Comparison of ENCODE assay signal across 1 cellular context in the genomic region with DNA sequence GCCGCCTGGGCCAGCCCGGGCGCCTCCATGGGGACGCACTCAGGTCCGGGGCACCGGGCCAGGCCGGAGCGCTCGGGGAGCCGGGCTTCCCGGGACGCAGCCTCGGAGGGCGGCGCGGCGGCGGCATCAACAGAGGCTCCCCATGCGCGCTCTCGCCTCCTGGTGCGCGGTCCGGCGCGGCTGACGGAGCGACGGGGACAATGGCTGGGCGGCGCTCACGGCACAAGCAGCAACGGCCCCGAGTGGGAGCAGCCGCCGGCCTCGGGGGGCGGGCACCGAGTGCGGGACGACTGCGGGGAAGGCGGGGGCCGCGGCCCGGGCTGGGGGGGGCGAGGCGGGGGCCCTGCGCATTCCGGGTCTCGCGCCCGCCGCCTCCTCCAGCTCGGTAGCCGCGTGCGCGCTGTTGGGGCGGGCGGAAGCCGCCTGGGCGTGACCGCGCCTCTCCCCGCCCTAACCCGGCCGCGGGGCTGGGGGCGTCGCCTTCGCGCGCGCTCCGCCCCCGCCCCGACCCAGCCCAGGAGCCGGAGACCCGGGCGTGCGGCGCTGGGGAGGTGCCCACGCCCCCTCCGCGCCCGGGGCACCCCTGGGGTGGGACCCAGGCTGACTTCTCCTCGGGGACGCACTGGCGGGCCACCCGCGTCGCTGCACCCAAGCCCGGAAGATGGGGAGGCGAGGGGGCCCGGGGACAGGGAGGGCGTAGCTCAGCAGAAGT.
TF ChIP-seq lines count a peak whose summit lies in the region.

A gene (minus strand): TSS at position 425 of the 712 bp plus-strand sequence. CDS start 396 bp downstream, at position 29.

TF ChIP-seq in GM12878, 131 proteins besides CTCF, POLR2A, EP300 and RAD21 (continued from another document):
- TF ChIP-seq, protein P1, sequence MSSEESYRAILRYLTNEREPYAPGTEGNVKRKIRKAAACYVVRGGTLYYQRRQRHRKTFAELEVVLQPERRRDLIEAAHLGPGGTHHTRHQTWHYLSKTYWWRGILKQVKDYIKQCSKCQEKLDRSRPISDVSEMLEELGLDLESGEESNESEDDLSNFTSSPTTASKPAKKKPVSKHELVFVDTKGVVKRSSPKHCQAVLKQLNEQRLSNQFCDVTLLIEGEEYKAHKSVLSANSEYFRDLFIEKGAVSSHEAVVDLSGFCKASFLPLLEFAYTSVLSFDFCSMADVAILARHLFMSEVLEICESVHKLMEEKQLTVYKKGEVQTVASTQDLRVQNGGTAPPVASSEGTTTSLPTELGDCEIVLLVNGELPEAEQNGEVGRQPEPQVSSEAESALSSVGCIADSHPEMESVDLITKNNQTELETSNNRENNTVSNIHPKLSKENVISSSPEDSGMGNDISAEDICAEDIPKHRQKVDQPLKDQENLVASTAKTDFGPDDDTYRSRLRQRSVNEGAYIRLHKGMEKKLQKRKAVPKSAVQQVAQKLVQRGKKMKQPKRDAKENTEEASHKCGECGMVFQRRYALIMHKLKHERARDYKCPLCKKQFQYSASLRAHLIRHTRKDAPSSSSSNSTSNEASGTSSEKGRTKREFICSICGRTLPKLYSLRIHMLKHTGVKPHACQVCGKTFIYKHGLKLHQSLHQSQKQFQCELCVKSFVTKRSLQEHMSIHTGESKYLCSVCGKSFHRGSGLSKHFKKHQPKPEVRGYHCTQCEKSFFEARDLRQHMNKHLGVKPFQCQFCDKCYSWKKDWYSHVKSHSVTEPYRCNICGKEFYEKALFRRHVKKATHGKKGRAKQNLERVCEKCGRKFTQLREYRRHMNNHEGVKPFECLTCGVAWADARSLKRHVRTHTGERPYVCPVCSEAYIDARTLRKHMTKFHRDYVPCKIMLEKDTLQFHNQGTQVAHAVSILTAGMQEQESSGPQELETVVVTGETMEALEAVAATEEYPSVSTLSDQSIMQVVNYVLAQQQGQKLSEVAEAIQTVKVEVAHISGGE (CRISPR knock-in tag; IDR thresholded peaks at IDR 0.05) = no peak
- TF ChIP-seq TBL1XR1 (IDR thresholded peaks at IDR 0.05; ENCODE audit: low read depth, low read length) (no peak), SMARCA5 (IDR thresholded peaks at IDR 0.05) (peak; percentile 94), LARP7 (IDR thresholded peaks at IDR 0.05) (peak; percentile 31; the same call in 1 of the 2 replicates), POU2F2 (IDR thresholded peaks at IDR 0.05; ENCODE audit: borderline replicate concordance, low read depth, low read length) (no peak), SREBF2 (IDR thresholded peaks at IDR 0.05; ENCODE audit: low read length) (no peak), IKZF1 (conservative IDR thresholded peaks at IDR 0.05) (peak; percentile 73), PAX5 (IDR thresholded peaks at IDR 0.05; ENCODE audit: borderline replicate concordance, low read depth, low read length) (peak; percentile 74; the same call in 1 of the 2 replicates), GATAD2B (conservative IDR thresholded peaks at IDR 0.05; ENCODE audit: low read depth) (peak; percentile 36; the same call in 1 of the 2 replicates), MXI1 (IDR thresholded peaks at IDR 0.05; ENCODE audit: low read depth, low read length) (peak; percentile 42; the same call in 1 of the 2 replicates), TAF1 (IDR thresholded peaks at IDR 0.05; ENCODE audit: borderline replicate concordance, low read depth, low read length) (0 out of 2 replicates have a peak, but pooled peaks have one; percentile 14), SMC3 (IDR thresholded peaks at IDR 0.05; ENCODE audit: borderline replicate concordance, low read length) (no peak), YY1 (IDR thresholded peaks at IDR 0.05; ENCODE audit: low read depth, low read length) (peak; percentile 41; the same call in 1 of the 2 replicates), RAD51 (IDR thresholded peaks at IDR 0.05) (no peak), SMAD1 (IDR thresholded peaks at IDR 0.05; ENCODE audit: low read depth, partially characterized antibody) (no peak), FOXK2 (IDR thresholded peaks at IDR 0.05) (no peak)
- TF ChIP-seq, protein P2, sequence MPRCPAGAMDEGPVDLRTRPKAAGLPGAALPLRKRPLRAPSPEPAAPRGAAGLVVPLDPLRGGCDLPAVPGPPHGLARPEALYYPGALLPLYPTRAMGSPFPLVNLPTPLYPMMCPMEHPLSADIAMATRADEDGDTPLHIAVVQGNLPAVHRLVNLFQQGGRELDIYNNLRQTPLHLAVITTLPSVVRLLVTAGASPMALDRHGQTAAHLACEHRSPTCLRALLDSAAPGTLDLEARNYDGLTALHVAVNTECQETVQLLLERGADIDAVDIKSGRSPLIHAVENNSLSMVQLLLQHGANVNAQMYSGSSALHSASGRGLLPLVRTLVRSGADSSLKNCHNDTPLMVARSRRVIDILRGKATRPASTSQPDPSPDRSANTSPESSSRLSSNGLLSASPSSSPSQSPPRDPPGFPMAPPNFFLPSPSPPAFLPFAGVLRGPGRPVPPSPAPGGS (IDR thresholded peaks at IDR 0.05; ENCODE audit: borderline replicate concordance, insufficient read depth, low read depth, low read length, poor library complexity, severe bottlenecking) = no peak
